8 cellular contexts compared by ENCODE assay signal in genomic region chr12:51592034-51592705, GRCh38. TPM values are rescaled to one million over a fixed set of nuclear protein-coding genes. Genes with fewer than 3 reads are reported as not detected.
A peak's percentile ranks its signal among the peaks of the same experiment; 100 is the strongest.
DNase-seq lines count a peak whose midpoint lies in the region; ATAC-seq, FAIRE-seq and TF ChIP-seq lines count a peak whose summit lies in the region.

No MANE protein-coding gene starts in this region.

- H3K4me3 Mint-ChIP-seq in activated T-helper 17 cell treated with anti-CD3 and anti-CD28 coated beads, Interleukin-2, amount 50 U/mL, for 72 hours, result peak overlapping the region; percentile 68
- H3K4me3 Mint-ChIP-seq in immature natural killer cell, result peak overlapping the region; percentile 40 to 79 (median 75)

- DNase-seq in AG08395 (ENCODE audit: low spot score) (peak; percentile 64), H54 (ENCODE audit: insufficient read length, low spot score) (no peak), immature natural killer cell (no peak), cortex of kidney (lab: John Stamatoyannopoulos, UW) (no peak)
- no peak for DNase-seq in activated effector memory CD4-positive, alpha-beta T cell treated with anti-CD3 and anti-CD28 coated beads, Interleukin-2, amount 50 U/mL, for 16 hours

- H3K9me3 Mint-ChIP-seq in activated T-helper 17 cell treated with anti-CD3 and anti-CD28 coated beads, Interleukin-2, amount 50 U/mL, for 72 hours, result no peaks in the 10 kb centered on the region
- no peaks in the 10 kb centered on the region for H3K9me3 Mint-ChIP-seq in immature natural killer cell

- peak; percentile 94 for FAIRE-seq in H54 (lab: Jason Lieb, UNC)

- peaks cover 10% of the 10 kb centered on the region for H3K4me1 Mint-ChIP-seq in activated T-helper 17 cell treated with anti-CD3 and anti-CD28 coated beads, Interleukin-2, amount 50 U/mL, for 72 hours
- H3K4me1 Mint-ChIP-seq in immature natural killer cell, result peaks cover 9 to 16% of the 10 kb centered on the region in 2 donors

- H3K27ac Mint-ChIP-seq in activated T-helper 17 cell treated with anti-CD3 and anti-CD28 coated beads, Interleukin-2, amount 50 U/mL, for 72 hours, result no peak overlapping the region
- H3K27ac Mint-ChIP-seq in immature natural killer cell, result no peak overlapping the region

- no peak for TF ChIP-seq POLR2A in H54 (IDR thresholded peaks at IDR 0.05; ENCODE audit: low read depth, low read length)

- peaks cover 4% of the 10 kb centered on the region for H3K36me3 Mint-ChIP-seq in activated T-helper 17 cell treated with anti-CD3 and anti-CD28 coated beads, Interleukin-2, amount 50 U/mL, for 72 hours (ENCODE audit: low read depth)
- no peaks in the 10 kb centered on the region for H3K36me3 Mint-ChIP-seq in immature natural killer cell

- ATAC-seq in activated T-helper 17 cell treated with anti-CD3 and anti-CD28 coated beads, Interleukin-2, amount 50 U/mL, for 72 hours (replicated peaks), result no peak
- ATAC-seq in GM21360 (IDR thresholded peaks at IDR 0.05; ENCODE audit: unreplicated experiment) (no peak), HG03135 (IDR thresholded peaks at IDR 0.05; ENCODE audit: unreplicated experiment) (no peak)

- H3K27me3 Mint-ChIP-seq in activated T-helper 17 cell treated with anti-CD3 and anti-CD28 coated beads, Interleukin-2, amount 50 U/mL, for 72 hours, result peaks cover 60% of the 10 kb centered on the region
- peaks cover 9 to 25% (median 17%) of the 10 kb centered on the region in 3 donors for H3K27me3 Mint-ChIP-seq in immature natural killer cell (ENCODE audit: low read depth in 3 of 3)

RNA-seq across cellular contexts. Expression of gene SCN8A, which starts 1.1 kb away (rescaled TPM):
- total RNA-seq in activated T-helper 17 cell treated with anti-CD3 and anti-CD28 coated beads, Interleukin-2, amount 50 U/mL, for 72 hours, result 1 to 10 TPM in 1 of 2 donors, under 1 TPM in 1; 0.73 to 1.2 TPM
- polyA plus RNA-seq in immature natural killer cell, result under 1 TPM in 2 of 3 donors, not detected in 1; 0.04 to 0.06 TPM
